ENCODE assay signal across 2 cellular contexts in genomic region chr20:37686762-37687477, GRCh38.
A peak's percentile ranks its signal among the peaks of the same experiment; 100 is the strongest.
TF ChIP-seq lines count a peak whose summit lies in the region.

No MANE protein-coding gene starts in this region.

TF ChIP-seq in HepG2, 621 proteins besides CTCF, POLR2A, EP300 and RAD21 (continued from another document):
- TF ChIP-seq GMEB1 (CRISPR knock-in tag; IDR thresholded peaks at IDR 0.05; ENCODE audit: borderline replicate concordance): no peak
- TF ChIP-seq CREB1 (IDR thresholded peaks at IDR 0.05): peak; percentile 51; the same call in 1 of the 2 replicates
- no peak for TF ChIP-seq CREB1 (CRISPR knock-in tag; IDR thresholded peaks at IDR 0.05)
- TF ChIP-seq RBAK (CRISPR knock-in tag; IDR thresholded peaks at IDR 0.05): peak; percentile 56; the same call in 1 of the 2 replicates

TF ChIP-seq in HEK293T, 16 proteins besides CTCF, POLR2A, EP300 and RAD21 (continued from another document):
- TF ChIP-seq TARDBP (IDR thresholded peaks at IDR 0.05) (no peak), CTBP1 (IDR thresholded peaks at IDR 0.05; ENCODE audit: borderline replicate concordance) (no peak), LEF1 (IDR thresholded peaks at IDR 0.05; ENCODE audit: borderline replicate concordance) (no peak), FOXM1 (IDR thresholded peaks at IDR 0.05; ENCODE audit: borderline replicate concordance) (no peak), ELF4 (IDR thresholded peaks at IDR 0.05) (no peak)
